18 cellular contexts compared by ENCODE assay signal in the genomic region with DNA sequence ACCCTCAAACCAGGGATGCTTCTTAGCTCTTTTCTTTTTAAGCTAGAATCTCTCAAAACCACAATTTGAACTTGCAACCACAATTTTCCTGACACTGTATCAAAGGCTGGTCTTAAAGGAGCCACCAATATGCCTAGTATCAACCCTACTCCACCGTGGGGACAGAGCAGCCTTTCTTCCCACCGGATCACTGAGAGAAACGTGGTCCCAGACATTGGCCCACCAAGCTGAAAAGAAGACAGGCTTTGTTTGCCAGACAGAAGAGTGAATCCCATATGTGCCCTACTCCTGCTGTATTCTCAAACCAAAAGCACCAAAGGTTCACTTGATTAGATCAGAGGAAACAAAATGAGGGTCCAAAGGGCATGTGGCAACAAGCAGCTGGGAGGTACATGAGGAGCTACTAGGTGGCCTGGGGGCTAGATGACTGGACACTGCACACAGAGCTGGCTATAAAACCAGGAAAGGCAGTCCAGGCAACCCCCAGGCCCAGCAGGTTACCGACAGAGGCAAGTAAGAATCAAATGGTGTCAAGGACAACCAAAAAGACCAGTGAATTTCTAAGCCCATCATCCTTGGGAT. TPM values are rescaled to one million over a fixed set of nuclear protein-coding genes. Genes with fewer than 3 reads are reported as not detected.
A peak's percentile ranks its signal among the peaks of the same experiment; 100 is the strongest.
DNase-seq lines count a peak whose midpoint lies in the region; ATAC-seq and TF ChIP-seq lines count a peak whose summit lies in the region.
"Had no signal": no experiment of that assay in that cellular context is flagged by ENCODE, and none has a peak within 500 bp of the region (broad histone marks: within the 10 kb centered on the region; RNA-seq: fewer than 3 reads in every experiment).

No MANE protein-coding gene starts in this region.

- H3K9me3 Mint-ChIP-seq in T-cell, result no peaks in the 10 kb centered on the region
- H3K9me3 Mint-ChIP-seq: CD4-positive, CD25-positive, alpha-beta regulatory T cell had no signal

- peak overlapping the region in 1 of 2 donors; percentile 72 for H3K27ac Mint-ChIP-seq in T-cell

- H3K4me3 ChIP-seq in fibroblast of lung (replicated peaks in 1 of 4; ENCODE audit: control extremely low read depth in 1 of 4, insufficient read depth in 1 of 4, low read depth in 3 of 4, low read length in 4 of 4), result no peak overlapping the region
- H3K4me3 ChIP-seq: heart left ventricle had no signal

- CTCF ChIA-PET in T-cell (lab: Charles Lee), result no interaction called here

- peaks cover 24% of the 10 kb centered on the region for H3K36me3 ChIP-seq in fibroblast of lung (ENCODE audit: control insufficient read depth, insufficient read depth, low read length)

- peaks cover 30% of the 10 kb centered on the region for H3K4me1 ChIP-seq in fibroblast of lung (ENCODE audit: control insufficient read depth, extremely low read depth, insufficient read depth, low read length)
- H3K4me1 ChIP-seq: parathyroid adenoma had no signal

- no peak overlapping the region for H2AFZ ChIP-seq in fibroblast of lung (ENCODE audit: low read length)
- H2AFZ ChIP-seq: parathyroid adenoma had no signal

- H3K27me3 Mint-ChIP-seq in T-cell, result peaks cover 3% of the 10 kb centered on the region in 2 donors

- peaks cover 48% of the 10 kb centered on the region for H3K36me3 Mint-ChIP-seq in T-cell

- TF ChIP-seq CTCF in fibroblast of lung (conservative IDR thresholded peaks at IDR 0.05 in 1 of 2, IDR thresholded peaks at IDR 0.05 in 1 of 2; ENCODE audit: low read depth in 1 of 2, low read length in 2 of 2), result no peak

- H3K27me3 ChIP-seq in fibroblast of lung (ENCODE audit: control insufficient read depth, insufficient read depth, low read length), result no peaks in the 10 kb centered on the region

- H3K4me1 Mint-ChIP-seq in T-cell, result peaks cover 35 to 38% (median 35%) of the 10 kb centered on the region in 3 donors

- no peaks in the 10 kb centered on the region for H3K79me2 ChIP-seq in fibroblast of lung (ENCODE audit: control insufficient read depth, insufficient read depth, low read length)
- H3K79me2 ChIP-seq: parathyroid adenoma had no signal

- POLR2A ChIA-PET in T-cell (lab: Charles Lee), result no interaction called here

- H4K20me1 ChIP-seq in fibroblast of lung (ENCODE audit: control insufficient read depth, extremely low read depth, insufficient read depth, low read length), result no peaks in the 10 kb centered on the region

- no peak overlapping the region for H3K4me3 Mint-ChIP-seq in T-cell
- H3K4me3 Mint-ChIP-seq: CD4-positive, CD25-positive, alpha-beta regulatory T cell had no signal

- no peak overlapping the region for H3K9ac ChIP-seq in fibroblast of lung (ENCODE audit: insufficient read depth, low read length)
- H3K9ac ChIP-seq: parathyroid adenoma had no signal

- H3K27ac ChIP-seq in fibroblast of lung (ENCODE audit: insufficient read depth, low read length), result peak overlapping the region; percentile 36
- H3K27ac ChIP-seq: parathyroid adenoma had no signal

- H3K9me3 ChIP-seq in fibroblast of lung (ENCODE audit: control insufficient read depth, insufficient read depth, low read depth, low read length), result no peaks in the 10 kb centered on the region
- H3K9me3 ChIP-seq: heart left ventricle had no signal

- H3K4me2 ChIP-seq in fibroblast of lung (ENCODE audit: extremely low read depth, insufficient read depth, low read length), result peak overlapping the region; percentile 9

- DNase-seq in EH (ENCODE audit: low read depth), result peak; percentile 16
- DNase-seq in RPMI7951 (ENCODE audit: low read depth), result peak; percentile 31
- peak in 1 of 2 donors; percentile 36 for DNase-seq in fibroblast of lung (ENCODE audit: low read depth in 2 of 2)
- DNase-seq in renal cortical epithelial cell (ENCODE audit: low read depth), result peak; percentile 16
- DNase-seq in T-cell, result no peak
- DNase-seq: activated T-cell treated with anti-CD3 and anti-CD28 coated beads for 4 hours; CD4-positive, CD25-positive, alpha-beta regulatory T cell; effector CD4-positive, alpha-beta T cell; heart left ventricle; KBM-7; left ventricle myocardium superior; NCI-H2029 treated with DMSO at 0.1 percent for 48 hours; SIG-M5; stimulated activated CD4-positive, alpha-beta T cell treated with anti-CD3 and anti-CD28 coated beads, Interleukin-4, amount 100 ng/mL, for 4 hours had no signal

- ATAC-seq in GM19397 (IDR thresholded peaks at IDR 0.05; ENCODE audit: unreplicated experiment), result no peak
- ATAC-seq in GM21619 (IDR thresholded peaks at IDR 0.05; ENCODE audit: unreplicated experiment), result no peak
- no peak for ATAC-seq in GM21786 (IDR thresholded peaks at IDR 0.05; ENCODE audit: unreplicated experiment)
- no peak for ATAC-seq in T-cell (replicated peaks in 1 of 4)

RNA-seq across cellular contexts. Expression of gene VWCE, which starts 3.6 kb away (rescaled TPM):
- total RNA-seq in RPMI7951 (2014; rRNA removed; shearing (Covaris generic)), result under 0.01 TPM in 1 of 2 replicates, not detected in the other
- total RNA-seq in fibroblast of lung (1.5 and 1.7 TPM in 2 replicates), renal cortical epithelial cell (1.9 and 4.5 TPM in 2 replicates), T-cell (1 to 10 TPM in 2 of 5 donors, under 1 TPM in 3; 0.48 to 1.3 (median 0.60) TPM)
- polyA plus RNA-seq in fibroblast of lung, result 0.30 and 0.68 TPM in 2 replicates
- polyA plus RNA-seq in fibroblast of lung (2012), result 0.66 and 0.90 TPM in 2 replicates
- polyA minus RNA-seq in fibroblast of lung (ENCODE audit: low replicate concordance), result 0.59 and 5.1 TPM in 2 replicates
- polyA plus RNA-seq: CD4-positive, CD25-positive, alpha-beta regulatory T cell had no signal

RNA-seq across cellular contexts. Expression of gene DDB1, which starts 34.2 kb away (rescaled TPM):
- 141 and 157 TPM in 2 replicates for total RNA-seq in RPMI7951 (2014; rRNA removed; shearing (Covaris generic))
- total RNA-seq in fibroblast of lung, result 241 and 282 TPM in 2 replicates
- 289 and 298 TPM in 2 replicates for polyA plus RNA-seq in fibroblast of lung
- polyA plus RNA-seq in fibroblast of lung (2012), result 180 and 182 TPM in 2 replicates
- 389 and 438 TPM in 2 replicates for polyA minus RNA-seq in fibroblast of lung (ENCODE audit: low replicate concordance)
- 281 and 392 TPM in 2 replicates for total RNA-seq in renal cortical epithelial cell
- 100 to 1,000 TPM; 165 to 186 (median 176) TPM for total RNA-seq in T-cell

RNA-seq across cellular contexts. Expression of gene TKFC, which starts 34.3 kb away (rescaled TPM):
- total RNA-seq in RPMI7951 (2014; rRNA removed; shearing (Covaris generic)), result 12.2 and 16.1 TPM in 2 replicates
- total RNA-seq in fibroblast of lung (15.9 and 27.1 TPM in 2 replicates), renal cortical epithelial cell (15.3 and 37.0 TPM in 2 replicates), T-cell (10 to 100 TPM; 30.9 to 53.9 (median 46.6) TPM)
- polyA plus RNA-seq in fibroblast of lung, result 11.5 and 15.9 TPM in 2 replicates
- polyA plus RNA-seq in fibroblast of lung (2012), result 20.4 and 23.8 TPM in 2 replicates
- polyA minus RNA-seq in fibroblast of lung (ENCODE audit: low replicate concordance), result 26.2 and 48.0 TPM in 2 replicates

RNA-seq across cellular contexts. Expression of gene PGA5, which starts 57.8 kb away (rescaled TPM):
- total RNA-seq in RPMI7951 (2014; rRNA removed; shearing (Covaris generic)), result not detected in 2 replicates
- total RNA-seq in fibroblast of lung (3.3 TPM in 1 of 2 replicates, not detected in the other), renal cortical epithelial cell (not detected in 2 replicates), T-cell (not detected)
- 0.18 and 1.3 TPM in 2 replicates for polyA plus RNA-seq in fibroblast of lung
- 0.71 and 1.7 TPM in 2 replicates for polyA plus RNA-seq in fibroblast of lung (2012)
- 2.6 TPM in 1 of 2 replicates, not detected in the other for polyA minus RNA-seq in fibroblast of lung (ENCODE audit: low replicate concordance)
- total RNA-seq: CD4-positive, CD25-positive, alpha-beta regulatory T cell had no signal
- polyA plus RNA-seq: CD4-positive, CD25-positive, alpha-beta regulatory T cell had no signal

Comparison
In these comparisons a context has a peak if more than half of its experiments do, and no peak if none do; other contexts are left out.
1. DNase-seq: peak in EH (single experiment), RPMI7951 (single experiment) and renal cortical epithelial cell (single experiment); none in T-cell (0 of 34).